Comparison of ENCODE assay signal across 27 cellular contexts in genomic region chr22:44582016-44582415, GRCh38.
DNase-seq lines count a peak whose midpoint lies in the region; ATAC-seq and TF ChIP-seq lines count a peak whose summit lies in the region.
"Had no signal": no experiment of that assay in that cellular context is flagged by ENCODE, and none has a peak within 500 bp of the region (broad histone marks: within the 10 kb centered on the region; RNA-seq: fewer than 3 reads in every experiment).

No MANE protein-coding gene starts in this region.

- no peak overlapping the region for H3K27ac ChIP-seq in right cardiac atrium (ENCODE audit: low read length)
- H3K27ac ChIP-seq: A549, SK-N-MC, thoracic aorta, vagina had no signal

- no peaks in the 10 kb centered on the region for H3K27me3 ChIP-seq in right cardiac atrium (ENCODE audit: control insufficient read depth, insufficient read depth)
- H3K27me3 ChIP-seq: vagina had no signal

- H3K27ac Mint-ChIP-seq in chondrocyte (ENCODE audit: unreplicated experiment) (no peak overlapping the region), natural killer cell (no peak overlapping the region), type B pancreatic cell (no peak overlapping the region)
- H3K27ac Mint-ChIP-seq in activated CD4-positive, alpha-beta T cell treated with anti-CD3 and anti-CD28 coated beads, Interleukin-2, amount 10 ng/mL, durations not matched to agents 24 days and 14 days: no peak overlapping the region
- H3K27ac Mint-ChIP-seq: activated B cell treated with CpG ODN at 0.5 μM for 24 hours; activated CD8-positive, alpha-beta memory T cell treated with anti-CD3 and anti-CD28 coated beads, Interleukin-2, amount 10 ng/mL, durations not matched to agents 7 days and 5 days; activated naive CD4-positive, alpha-beta T cell treated with anti-CD3 and anti-CD28 coated beads, Interleukin-2, amount 10 ng/mL, durations not matched to agents 7 days and 5 days; CD4-positive, alpha-beta memory T cell; HFFc6; immature natural killer cell; stimulated activated naive CD8-positive, alpha-beta T cell treated with anti-CD3 and anti-CD28 coated beads, Interleukin-15, Interleukin-2, amounts not matched to agents 100 ng/mL and 50 ng/mL, for 24 hours had no signal

- no peaks in the 10 kb centered on the region for H3K4me1 ChIP-seq in right cardiac atrium (ENCODE audit: control insufficient read depth, insufficient read depth, low read length)
- H3K4me1 ChIP-seq: A549 had no signal

- WGBS in right cardiac atrium: 91% methylated on average over 10 of the region's 10 CpGs

- H3K36me3 Mint-ChIP-seq in chondrocyte (ENCODE audit: low read depth) (no peaks in the 10 kb centered on the region), natural killer cell (no peaks in the 10 kb centered on the region), type B pancreatic cell (no peaks in the 10 kb centered on the region)
- no peaks in the 10 kb centered on the region for H3K36me3 Mint-ChIP-seq in activated CD4-positive, alpha-beta T cell treated with anti-CD3 and anti-CD28 coated beads, Interleukin-2, amount 10 ng/mL, durations not matched to agents 24 days and 14 days (ENCODE audit: low read depth)
- H3K36me3 Mint-ChIP-seq: activated CD8-positive, alpha-beta memory T cell treated with anti-CD3 and anti-CD28 coated beads, Interleukin-2, amount 10 ng/mL, durations not matched to agents 7 days and 5 days; activated naive CD4-positive, alpha-beta T cell treated with anti-CD3 and anti-CD28 coated beads, Interleukin-2, amount 10 ng/mL, durations not matched to agents 7 days and 5 days; brain; CD4-positive, alpha-beta memory T cell; immature natural killer cell had no signal

- peaks cover 56% of the 10 kb centered on the region for H3K27me3 Mint-ChIP-seq in chondrocyte (ENCODE audit: low read depth)
- H3K27me3 Mint-ChIP-seq in natural killer cell (ENCODE audit: low read depth in 2 of 2): peaks cover 36 to 50% of the 10 kb centered on the region in 2 donors
- H3K27me3 Mint-ChIP-seq in type B pancreatic cell: peaks cover 38% of the 10 kb centered on the region
- H3K27me3 Mint-ChIP-seq in activated CD4-positive, alpha-beta T cell treated with anti-CD3 and anti-CD28 coated beads, Interleukin-2, amount 10 ng/mL, durations not matched to agents 24 days and 14 days: peaks cover 12% of the 10 kb centered on the region

- H3K4me3 ChIP-seq in right cardiac atrium (ENCODE audit: low read length): no peak overlapping the region
- H3K4me3 ChIP-seq: A549, SK-N-MC, thoracic aorta, vagina had no signal

- DNase-seq in Right ventricle myocardium superior: peak; percentile 9
- no peak for DNase-seq in right cardiac atrium
- DNase-seq in chondrocyte (ENCODE audit: low spot score): peak; percentile 52
- peak; percentile 8 for DNase-seq in natural killer cell
- DNase-seq in type B pancreatic cell (ENCODE audit: extremely low spot score, unreplicated experiment): peak; percentile 58
- no peak for DNase-seq in GDM1 (lab: John Stamatoyannopoulos, UW)
- no peak for DNase-seq in HuH-7 (ENCODE audit: low spot score)
- DNase-seq in activated CD4-positive, alpha-beta T cell treated with anti-CD3 and anti-CD28 coated beads, Interleukin-2, amount 10 ng/mL, durations not matched to agents 24 days and 14 days: no peak
- DNase-seq: activated B cell treated with CpG ODN at 0.5 μM for 24 hours; activated CD4-positive, alpha-beta T cell treated with anti-CD3 and anti-CD28 coated beads, Interleukin-2, amount 50 U/mL, for 4 hours; activated naive CD4-positive, alpha-beta T cell treated with anti-CD3 and anti-CD28 coated beads, Interleukin-2, amount 10 ng/mL, durations not matched to agents 7 days and 5 days; CD4-positive, alpha-beta memory T cell; HFFc6; immature natural killer cell; mesendoderm; NCI-H1417 treated with DMSO at 0.1 percent for 48 hours; NCI-H2081; NCI-H526; OCI-M1; small intestine had no signal

- no peaks in the 10 kb centered on the region for H3K9me3 ChIP-seq in right cardiac atrium (ENCODE audit: control insufficient read depth, low read length)
- H3K9me3 ChIP-seq: A549, thoracic aorta, vagina had no signal

- no peaks in the 10 kb centered on the region for H3K4me1 Mint-ChIP-seq in chondrocyte (ENCODE audit: low read depth)
- peaks cover 5% of the 10 kb centered on the region in 2 donors for H3K4me1 Mint-ChIP-seq in natural killer cell
- peaks cover 22% of the 10 kb centered on the region for H3K4me1 Mint-ChIP-seq in type B pancreatic cell (ENCODE audit: unreplicated experiment)
- H3K4me1 Mint-ChIP-seq in activated CD4-positive, alpha-beta T cell treated with anti-CD3 and anti-CD28 coated beads, Interleukin-2, amount 10 ng/mL, durations not matched to agents 24 days and 14 days: no peaks in the 10 kb centered on the region
- H3K4me1 Mint-ChIP-seq: activated B cell treated with CpG ODN at 0.5 μM for 24 hours had no signal

- H3K4me3 Mint-ChIP-seq in chondrocyte (ENCODE audit: unreplicated experiment) (no peak overlapping the region), natural killer cell (no peak overlapping the region), type B pancreatic cell (no peak overlapping the region)
- H3K4me3 Mint-ChIP-seq in activated CD4-positive, alpha-beta T cell treated with anti-CD3 and anti-CD28 coated beads, Interleukin-2, amount 10 ng/mL, durations not matched to agents 24 days and 14 days: no peak overlapping the region
- H3K4me3 Mint-ChIP-seq: activated B cell treated with CpG ODN at 0.5 μM for 24 hours; activated CD8-positive, alpha-beta memory T cell treated with anti-CD3 and anti-CD28 coated beads, Interleukin-2, amount 10 ng/mL, durations not matched to agents 7 days and 5 days; activated naive CD4-positive, alpha-beta T cell treated with anti-CD3 and anti-CD28 coated beads, Interleukin-2, amount 10 ng/mL, durations not matched to agents 7 days and 5 days; brain; CD4-positive, alpha-beta memory T cell; HFFc6; immature natural killer cell; stimulated activated naive CD8-positive, alpha-beta T cell treated with anti-CD3 and anti-CD28 coated beads, Interleukin-15, Interleukin-2, amounts not matched to agents 100 ng/mL and 50 ng/mL, for 24 hours had no signal

- intact Hi-C loops in Right ventricle myocardium superior (cut with DNase I) (no loop called here), right cardiac atrium (cut with DNase I) (no loop called here), natural killer cell (cut with micrococcal nuclease) (no loop called here)
- intact Hi-C loops in activated CD4-positive, alpha-beta T cell treated with anti-CD3 and anti-CD28 coated beads, Interleukin-2, amount 10 ng/mL, durations not matched to agents 24 days and 14 days (cut with micrococcal nuclease): no loop called here

- no peaks in the 10 kb centered on the region for H3K9me3 Mint-ChIP-seq in chondrocyte (ENCODE audit: low read depth)
- no peaks in the 10 kb centered on the region for H3K9me3 Mint-ChIP-seq in natural killer cell
- no peaks in the 10 kb centered on the region for H3K9me3 Mint-ChIP-seq in type B pancreatic cell
- H3K9me3 Mint-ChIP-seq in activated CD4-positive, alpha-beta T cell treated with anti-CD3 and anti-CD28 coated beads, Interleukin-2, amount 10 ng/mL, durations not matched to agents 24 days and 14 days: no peaks in the 10 kb centered on the region
- H3K9me3 Mint-ChIP-seq: activated B cell treated with CpG ODN at 0.5 μM for 24 hours; activated naive CD4-positive, alpha-beta T cell treated with anti-CD3 and anti-CD28 coated beads, Interleukin-2, amount 10 ng/mL, durations not matched to agents 7 days and 5 days; CD4-positive, alpha-beta memory T cell; HFFc6; immature natural killer cell; stimulated activated naive CD8-positive, alpha-beta T cell treated with anti-CD3 and anti-CD28 coated beads, Interleukin-15, Interleukin-2, amounts not matched to agents 100 ng/mL and 50 ng/mL, for 24 hours had no signal

- no peak for TF ChIP-seq CTCF in chondrocyte (IDR thresholded peaks at IDR 0.05)
- no peak for TF ChIP-seq CTCF in natural killer cell (IDR thresholded peaks at IDR 0.05)
- no peak for TF ChIP-seq CTCF in type B pancreatic cell (conservative IDR thresholded peaks at IDR 0.05)

- no peak for ATAC-seq in Right ventricle myocardium superior (ENCODE audit: poor library complexity)
- ATAC-seq in right cardiac atrium: no peak
- no peak for ATAC-seq in natural killer cell
- ATAC-seq: activated CD8-positive, alpha-beta memory T cell treated with anti-CD3 and anti-CD28 coated beads, Interleukin-2, amount 10 ng/mL, durations not matched to agents 7 days and 5 days had no signal

Comparison
In these comparisons a context has a peak if more than half of its experiments do, and no peak if none do; other contexts are left out.
1. DNase-seq: peak in Right ventricle myocardium superior (single experiment), chondrocyte (single experiment), natural killer cell (single experiment) and type B pancreatic cell (single experiment); none in right cardiac atrium (0 of 3), GDM1 (single experiment), HuH-7 (single experiment) and activated CD4-positive, alpha-beta T cell treated with anti-CD3 and anti-CD28 coated beads, Interleukin-2, amount 10 ng/mL, durations not matched to agents 24 days and 14 days (single experiment).